In genomic region chr12:100346660-100347059, GRCh38 we compare ENCODE assay signal across 25 cellular contexts. TPM values are rescaled to one million over a fixed set of nuclear protein-coding genes. Genes with fewer than 3 reads are reported as not detected.
A peak's percentile ranks its signal among the peaks of the same experiment; 100 is the strongest.
DNase-seq lines count a peak whose midpoint lies in the region; ATAC-seq and TF ChIP-seq lines count a peak whose summit lies in the region.
"Had no signal": no experiment of that assay in that cellular context is flagged by ENCODE, and none has a peak within 500 bp of the region (broad histone marks: within the 10 kb centered on the region; RNA-seq: fewer than 3 reads in every experiment).

No MANE protein-coding gene starts in this region.

- H3K27ac Mint-ChIP-seq in endodermal cell, result no peak overlapping the region
- H3K27ac Mint-ChIP-seq: naive thymus-derived CD8-positive, alpha-beta T cell; stimulated activated effector memory CD8-positive, alpha-beta T cell treated with anti-CD3 and anti-CD28 coated beads, Interleukin-12 subunit alpha, Interleukin-12 subunit beta, amount 100 ng/mL, for 72 hours had no signal

- peak in 2 of 3 experiments; percentile 39 to 94 for DNase-seq in NCI-H1417 (lab: John Stamatoyannopoulos, UW)
- DNase-seq in NCI-H1417 treated with DMSO at 0.1 percent for 48 hours (lab: John Stamatoyannopoulos, UW), result no peak
- DNase-seq in KBM-7, result peak; percentile 10
- DNase-seq in NCI-H748 treated with DMSO at 0.1 percent for 48 hours (lab: John Stamatoyannopoulos, UW), result peak; percentile 7
- peak; percentile 24 for DNase-seq in fibroblast of pulmonary artery (ENCODE audit: low read depth)
- DNase-seq in central memory CD4-positive, alpha-beta T cell, result no peak
- no peak for DNase-seq in endodermal cell
- DNase-seq: activated naive CD4-positive, alpha-beta T cell treated with anti-CD3 and anti-CD28 coated beads, Interleukin-2, amount 50 U/mL, for 16 hours; BE2C; HCEC 1CT; naive thymus-derived CD8-positive, alpha-beta T cell; NCI-H1694 treated with DMSO at 0.1 percent for 48 hours; NK-92 treated with Interleukin-12 subunit alpha and Interleukin-12 subunit beta, amount 100 ng/mL, for 24 hours; pancreas; testis had no signal

- in situ Hi-C loops in KBM-7 (cut with MboI; ENCODE audit: low pct_unique_long_range_greater_than_20kb, low sequenced_read_pairs), result no loop called here

- TF ChIP-seq CTCF in fibroblast of pulmonary artery (IDR thresholded peaks at IDR 0.05; ENCODE audit: low read length, missing control alignments) (no peak), endodermal cell (conservative IDR thresholded peaks at IDR 0.05) (no peak)

- no peaks in the 10 kb centered on the region for H3K4me1 Mint-ChIP-seq in endodermal cell
- H3K4me1 Mint-ChIP-seq: naive thymus-derived CD8-positive, alpha-beta T cell; stimulated activated effector memory CD8-positive, alpha-beta T cell treated with anti-CD3 and anti-CD28 coated beads, Interleukin-12 subunit alpha, Interleukin-12 subunit beta, amount 100 ng/mL, for 72 hours had no signal

- H3K9ac ChIP-seq in endodermal cell (ENCODE audit: extremely low read depth, low read length, poor library complexity, severe bottlenecking), result no peak overlapping the region

- no peaks in the 10 kb centered on the region for H3K4me1 ChIP-seq in endodermal cell (ENCODE audit: control insufficient read depth, insufficient read depth, low read length)
- H3K4me1 ChIP-seq: ascending aorta, BE2C, testis had no signal

- H3K27me3 ChIP-seq in endodermal cell (ENCODE audit: control insufficient read depth, insufficient read depth, low read length, poor library complexity, severe bottlenecking), result no peaks in the 10 kb centered on the region
- H3K27me3 ChIP-seq: ascending aorta, BE2C, pancreas, testis had no signal

- no peak overlapping the region for H3K27ac ChIP-seq in endodermal cell (ENCODE audit: low read depth, low read length)
- H3K27ac ChIP-seq: ascending aorta, pancreas, testis had no signal

- no peaks in the 10 kb centered on the region for H3K9me3 ChIP-seq in endodermal cell (ENCODE audit: control insufficient read depth, low read length)
- H3K9me3 ChIP-seq: ascending aorta, BE2C, pancreas, testis had no signal

- H3K4me3 Mint-ChIP-seq in endodermal cell, result no peak overlapping the region
- H3K4me3 Mint-ChIP-seq: naive thymus-derived CD8-positive, alpha-beta T cell; stimulated activated effector memory CD8-positive, alpha-beta T cell treated with anti-CD3 and anti-CD28 coated beads, Interleukin-12 subunit alpha, Interleukin-12 subunit beta, amount 100 ng/mL, for 72 hours had no signal

- peaks cover 4% of the 10 kb centered on the region for H3K9me3 Mint-ChIP-seq in endodermal cell

- H3K27me3 Mint-ChIP-seq in endodermal cell (ENCODE audit: insufficient read depth), result no peaks in the 10 kb centered on the region
- H3K27me3 Mint-ChIP-seq: naive thymus-derived CD8-positive, alpha-beta T cell had no signal

- H3K4me3 ChIP-seq in fibroblast of pulmonary artery (replicated peaks; ENCODE audit: low read depth, low read length), result no peak overlapping the region
- H3K4me3 ChIP-seq in endodermal cell (ENCODE audit: low read length), result no peak overlapping the region
- H3K4me3 ChIP-seq: ascending aorta, pancreas, testis had no signal

- WGBS in endodermal cell (ENCODE audit: insufficient coverage in 1 of 2, insufficient read length in 1 of 2), 2 experiments, result 83 to 88% methylated on average over 1 to 3 of the region's 3 CpGs

- no peak for ATAC-seq in HG02840 (IDR thresholded peaks at IDR 0.05; ENCODE audit: low FRiP score, unreplicated experiment)
- ATAC-seq: activated CD4-positive, CD25-positive, alpha-beta regulatory T cell treated with anti-CD3 and anti-CD28 coated beads, Interleukin-2, amount 50 U/mL, for 24 hours; naive thymus-derived CD8-positive, alpha-beta T cell; pancreas; sciatic nerve; stimulated activated effector memory CD8-positive, alpha-beta T cell treated with anti-CD3 and anti-CD28 coated beads, Interleukin-12 subunit alpha, Interleukin-12 subunit beta, amount 100 ng/mL, for 72 hours had no signal

- H3K36me3 Mint-ChIP-seq in endodermal cell (ENCODE audit: low read depth), result peaks cover 5% of the 10 kb centered on the region
- H3K36me3 Mint-ChIP-seq: stimulated activated effector memory CD8-positive, alpha-beta T cell treated with anti-CD3 and anti-CD28 coated beads, Interleukin-12 subunit alpha, Interleukin-12 subunit beta, amount 100 ng/mL, for 72 hours had no signal

- peaks cover 6% of the 10 kb centered on the region for H3K36me3 ChIP-seq in endodermal cell (ENCODE audit: control insufficient read depth, insufficient read depth, low read length)
- H3K36me3 ChIP-seq: BE2C, pancreas had no signal

RNA-seq across cellular contexts. Expression of gene SLC17A8, which starts 10.2 kb away (rescaled TPM):
- under 1 TPM in 1 of 2 donors, not detected in 1; 0.40 TPM for total RNA-seq in endodermal cell
- polyA plus RNA-seq in endodermal cell (2013, experiment 1 of 2), result 2.5 TPM
- polyA plus RNA-seq in endodermal cell (2013, experiment 2 of 2), result 1.4 TPM
- total RNA-seq: A172; activated CD8-positive, alpha-beta memory T cell treated with anti-CD3 and anti-CD28 coated beads for 36 hours; ascending aorta; MCF 10A; mesenteric fat pad; naive thymus-derived CD8-positive, alpha-beta T cell; sciatic nerve had no signal
- polyA plus RNA-seq: esophagus; naive thymus-derived CD8-positive, alpha-beta T cell; pancreas had no signal

Comparison
In these comparisons a context has a peak if more than half of its experiments do, and no peak if none do; other contexts are left out.
1. DNase-seq: peak in NCI-H1417 (2 of 3), KBM-7 (single experiment), NCI-H748 treated with DMSO at 0.1 percent for 48 hours (single experiment) and fibroblast of pulmonary artery (single experiment); none in NCI-H1417 treated with DMSO at 0.1 percent for 48 hours (single experiment), central memory CD4-positive, alpha-beta T cell (single experiment) and endodermal cell (single experiment).